In the genomic region with DNA sequence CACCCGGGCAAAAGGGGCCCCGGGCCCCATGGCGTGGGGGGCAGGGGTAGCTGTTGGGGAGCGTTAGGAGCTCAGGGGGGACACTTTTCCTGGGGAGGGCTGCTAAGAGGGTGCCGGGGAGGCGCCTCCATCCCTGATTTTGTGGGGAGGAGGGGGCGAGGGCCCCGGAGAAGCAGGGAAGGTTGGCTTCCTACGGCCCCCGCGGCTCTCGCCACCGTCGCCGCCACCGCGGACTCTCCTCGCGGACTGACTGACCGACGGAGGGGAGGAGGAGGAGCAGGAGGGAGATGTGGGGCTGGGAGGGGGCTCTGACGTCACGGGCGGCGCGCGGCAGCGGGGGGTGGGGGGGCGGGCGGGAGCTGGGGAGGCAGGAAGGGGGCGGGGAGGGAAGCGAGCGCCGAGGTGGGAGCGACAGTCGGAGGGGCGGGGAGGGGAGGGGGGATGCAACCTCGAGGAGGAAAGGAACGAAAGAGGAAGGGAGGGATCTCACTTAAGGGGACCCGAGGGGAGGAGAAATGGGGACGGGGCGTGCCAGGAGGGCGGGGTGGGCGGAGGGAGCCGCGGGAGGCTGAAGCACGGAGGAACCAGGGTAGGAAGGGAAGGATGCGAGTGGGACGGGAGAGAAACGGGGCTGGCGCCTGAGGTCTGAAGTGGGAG, we compare ENCODE assay signal across 2 cellular contexts.
TF ChIP-seq lines count a peak whose summit lies in the region.

No MANE protein-coding gene starts in this region.

TF ChIP-seq in A549, 52 proteins besides CTCF, POLR2A, EP300 and RAD21 (continued from another document):
- TF ChIP-seq, protein P1, sequence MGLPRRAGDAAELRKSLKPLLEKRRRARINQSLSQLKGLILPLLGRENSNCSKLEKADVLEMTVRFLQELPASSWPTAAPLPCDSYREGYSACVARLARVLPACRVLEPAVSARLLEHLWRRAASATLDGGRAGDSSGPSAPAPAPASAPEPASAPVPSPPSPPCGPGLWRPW (IDR thresholded peaks at IDR 0.05): no peak
- TF ChIP-seq ZFP36 (IDR thresholded peaks at IDR 0.05; ENCODE audit: borderline replicate concordance, partially characterized antibody) (no peak), CBX8 (IDR thresholded peaks at IDR 0.05) (no peak)
- TF ChIP-seq, protein P2, sequence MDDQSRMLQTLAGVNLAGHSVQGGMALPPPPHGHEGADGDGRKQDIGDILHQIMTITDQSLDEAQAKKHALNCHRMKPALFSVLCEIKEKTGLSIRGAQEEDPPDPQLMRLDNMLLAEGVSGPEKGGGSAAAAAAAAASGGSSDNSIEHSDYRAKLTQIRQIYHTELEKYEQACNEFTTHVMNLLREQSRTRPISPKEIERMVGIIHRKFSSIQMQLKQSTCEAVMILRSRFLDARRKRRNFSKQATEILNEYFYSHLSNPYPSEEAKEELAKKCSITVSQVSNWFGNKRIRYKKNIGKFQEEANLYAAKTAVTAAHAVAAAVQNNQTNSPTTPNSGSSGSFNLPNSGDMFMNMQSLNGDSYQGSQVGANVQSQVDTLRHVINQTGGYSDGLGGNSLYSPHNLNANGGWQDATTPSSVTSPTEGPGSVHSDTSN (IDR thresholded peaks at IDR 0.05): no peak

TF ChIP-seq in neural cell, 6 proteins besides CTCF, POLR2A, EP300 and RAD21 (continued from another document):
- TF ChIP-seq, protein P3, sequence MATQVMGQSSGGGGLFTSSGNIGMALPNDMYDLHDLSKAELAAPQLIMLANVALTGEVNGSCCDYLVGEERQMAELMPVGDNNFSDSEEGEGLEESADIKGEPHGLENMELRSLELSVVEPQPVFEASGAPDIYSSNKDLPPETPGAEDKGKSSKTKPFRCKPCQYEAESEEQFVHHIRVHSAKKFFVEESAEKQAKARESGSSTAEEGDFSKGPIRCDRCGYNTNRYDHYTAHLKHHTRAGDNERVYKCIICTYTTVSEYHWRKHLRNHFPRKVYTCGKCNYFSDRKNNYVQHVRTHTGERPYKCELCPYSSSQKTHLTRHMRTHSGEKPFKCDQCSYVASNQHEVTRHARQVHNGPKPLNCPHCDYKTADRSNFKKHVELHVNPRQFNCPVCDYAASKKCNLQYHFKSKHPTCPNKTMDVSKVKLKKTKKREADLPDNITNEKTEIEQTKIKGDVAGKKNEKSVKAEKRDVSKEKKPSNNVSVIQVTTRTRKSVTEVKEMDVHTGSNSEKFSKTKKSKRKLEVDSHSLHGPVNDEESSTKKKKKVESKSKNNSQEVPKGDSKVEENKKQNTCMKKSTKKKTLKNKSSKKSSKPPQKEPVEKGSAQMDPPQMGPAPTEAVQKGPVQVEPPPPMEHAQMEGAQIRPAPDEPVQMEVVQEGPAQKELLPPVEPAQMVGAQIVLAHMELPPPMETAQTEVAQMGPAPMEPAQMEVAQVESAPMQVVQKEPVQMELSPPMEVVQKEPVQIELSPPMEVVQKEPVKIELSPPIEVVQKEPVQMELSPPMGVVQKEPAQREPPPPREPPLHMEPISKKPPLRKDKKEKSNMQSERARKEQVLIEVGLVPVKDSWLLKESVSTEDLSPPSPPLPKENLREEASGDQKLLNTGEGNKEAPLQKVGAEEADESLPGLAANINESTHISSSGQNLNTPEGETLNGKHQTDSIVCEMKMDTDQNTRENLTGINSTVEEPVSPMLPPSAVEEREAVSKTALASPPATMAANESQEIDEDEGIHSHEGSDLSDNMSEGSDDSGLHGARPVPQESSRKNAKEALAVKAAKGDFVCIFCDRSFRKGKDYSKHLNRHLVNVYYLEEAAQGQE (IDR thresholded peaks at IDR 0.05; ENCODE audit: borderline replicate concordance): no peak
